15 cellular contexts compared by ENCODE assay signal in the genomic region with DNA sequence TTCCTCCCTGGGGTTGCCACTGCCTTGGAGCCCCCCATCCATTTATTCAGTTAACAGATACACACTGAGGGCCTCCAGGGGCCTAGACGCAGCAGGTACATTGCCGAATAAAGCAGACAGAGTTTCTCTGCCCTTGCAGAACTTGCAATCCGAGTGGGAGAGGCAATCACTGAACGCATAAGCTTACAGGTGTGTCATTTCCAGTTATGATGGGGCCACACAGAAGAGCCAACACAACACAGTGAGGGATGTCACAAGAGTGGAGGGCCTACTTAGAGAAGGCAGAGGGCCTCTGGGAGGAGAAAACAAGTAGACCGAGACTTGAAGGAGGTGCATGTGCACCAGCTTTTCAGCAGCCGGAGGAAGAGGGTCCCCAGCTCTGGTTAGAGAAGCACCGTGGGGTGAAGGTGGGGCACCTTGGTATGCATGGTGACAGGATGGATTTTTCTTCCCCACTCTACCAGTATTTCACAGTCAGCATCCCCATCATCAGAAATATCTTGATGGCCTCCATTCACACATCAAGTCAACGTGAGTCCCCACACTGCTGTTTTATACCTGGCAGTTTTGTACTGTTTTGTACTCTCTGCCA.
DNase-seq lines count a peak whose midpoint lies in the region; ATAC-seq and TF ChIP-seq lines count a peak whose summit lies in the region.
"Had no signal": no experiment of that assay in that cellular context is flagged by ENCODE, and none has a peak within 500 bp of the region (broad histone marks: within the 10 kb centered on the region; RNA-seq: fewer than 3 reads in every experiment).

No MANE protein-coding gene starts in this region.

- in situ Hi-C loops in GM13977 (cut with MboI; ENCODE audit: low pct_unique_long_range_greater_than_20kb, low sequenced_read_pairs, unreplicated experiment): no loop called here
- in situ Hi-C loops in gastrocnemius medialis (cut with MboI; ENCODE audit: low sequenced_read_pairs in 4 of 4): no loop called here

- H3K27me3 Mint-ChIP-seq in activated naive CD8-positive, alpha-beta T cell treated with anti-CD3 and anti-CD28 coated beads, Interleukin-2, amount 10 ng/mL, durations not matched to agents 7 days and 5 days: peaks cover 4% of the 10 kb centered on the region
- H3K27me3 Mint-ChIP-seq in CD4-positive, alpha-beta memory T cell: no peaks in the 10 kb centered on the region

- no peaks in the 10 kb centered on the region for H3K9me3 Mint-ChIP-seq in activated naive CD8-positive, alpha-beta T cell treated with anti-CD3 and anti-CD28 coated beads, Interleukin-2, amount 10 ng/mL, durations not matched to agents 7 days and 5 days
- H3K9me3 Mint-ChIP-seq in CD4-positive, alpha-beta memory T cell: no peaks in the 10 kb centered on the region
- H3K9me3 Mint-ChIP-seq: mesothelial cell of epicardium had no signal

- H3K4me2 ChIP-seq in BLaER1: peak overlapping the region; percentile 71
- H3K4me2 ChIP-seq: PC-9 had no signal

- H3K9me3 ChIP-seq in BLaER1 (no peaks in the 10 kb centered on the region), gastrocnemius medialis (no peaks in the 10 kb centered on the region)
- H3K9me3 ChIP-seq in CD4-positive, alpha-beta memory T cell (ENCODE audit: control insufficient read depth in 1 of 2, low read length in 2 of 2): no peaks in the 10 kb centered on the region
- H3K9me3 ChIP-seq: neutrophil had no signal

- H3K4me3 Mint-ChIP-seq in activated naive CD8-positive, alpha-beta T cell treated with anti-CD3 and anti-CD28 coated beads, Interleukin-2, amount 10 ng/mL, durations not matched to agents 7 days and 5 days: no peak overlapping the region
- H3K4me3 Mint-ChIP-seq in CD4-positive, alpha-beta memory T cell: no peak overlapping the region
- H3K4me3 Mint-ChIP-seq: mesothelial cell of epicardium had no signal

- H3K27ac Mint-ChIP-seq in activated naive CD8-positive, alpha-beta T cell treated with anti-CD3 and anti-CD28 coated beads, Interleukin-2, amount 10 ng/mL, durations not matched to agents 7 days and 5 days: no peak overlapping the region
- no peak overlapping the region for H3K27ac Mint-ChIP-seq in CD4-positive, alpha-beta memory T cell
- H3K27ac Mint-ChIP-seq: mesothelial cell of epicardium had no signal

- H3K9ac ChIP-seq in BLaER1: no peak overlapping the region

- POLR2A ChIA-PET in activated naive CD8-positive, alpha-beta T cell treated with anti-CD3 and anti-CD28 coated beads, Interleukin-2, amount 10 ng/mL, durations not matched to agents 7 days and 5 days (lab: Charles Lee): no interaction called here
- POLR2A ChIA-PET in CD4-positive, alpha-beta memory T cell (lab: Charles Lee; ENCODE audit: partially characterized antibody): no interaction called here

- ATAC-seq in activated naive CD8-positive, alpha-beta T cell treated with anti-CD3 and anti-CD28 coated beads, Interleukin-2, amount 10 ng/mL, durations not matched to agents 7 days and 5 days (ENCODE audit: low read depth): no peak
- ATAC-seq in gastrocnemius medialis (no peak), HG02759 (IDR thresholded peaks at IDR 0.05; ENCODE audit: unreplicated experiment) (no peak), GM18861 (IDR thresholded peaks at IDR 0.05; ENCODE audit: unreplicated experiment) (no peak)

- intact Hi-C loops in gastrocnemius medialis (cut with DNase I; ENCODE audit: low total_unique reads): loop anchor here (2.0 to 10.0 kb wide), 2 partner anchors 33 to 685 kb away; partner anchors contain the start of gene C18orf32
- intact Hi-C loops in CD4-positive, alpha-beta memory T cell (cut with micrococcal nuclease): no loop called here

- H3K36me3 ChIP-seq in BLaER1 (peaks cover 17% of the 10 kb centered on the region), gastrocnemius medialis (no peaks in the 10 kb centered on the region)
- H3K36me3 ChIP-seq in CD4-positive, alpha-beta memory T cell (ENCODE audit: insufficient read depth, low read length): no peaks in the 10 kb centered on the region
- H3K36me3 ChIP-seq: neutrophil had no signal

- peak overlapping the region; percentile 80; the same call in 1 of the 2 replicates for H3K27ac ChIP-seq in BLaER1
- peak overlapping the region in 3 of 4 donors; percentile 55 to 91 (median 79) for H3K27ac ChIP-seq in gastrocnemius medialis
- H3K27ac ChIP-seq in CD4-positive, alpha-beta memory T cell (ENCODE audit: low read depth, low read length): no peak overlapping the region
- H3K27ac ChIP-seq: neutrophil, PC-9 had no signal

- H3K4me1 Mint-ChIP-seq in activated naive CD8-positive, alpha-beta T cell treated with anti-CD3 and anti-CD28 coated beads, Interleukin-2, amount 10 ng/mL, durations not matched to agents 7 days and 5 days: peaks cover 13% of the 10 kb centered on the region
- peaks cover 7 to 34% (median 19%) of the 10 kb centered on the region in 4 donors for H3K4me1 Mint-ChIP-seq in CD4-positive, alpha-beta memory T cell

- H3K36me3 Mint-ChIP-seq in activated naive CD8-positive, alpha-beta T cell treated with anti-CD3 and anti-CD28 coated beads, Interleukin-2, amount 10 ng/mL, durations not matched to agents 7 days and 5 days: peaks cover 2% of the 10 kb centered on the region
- H3K36me3 Mint-ChIP-seq in CD4-positive, alpha-beta memory T cell: no peaks in the 10 kb centered on the region

- no peaks in the 10 kb centered on the region for H4K20me1 ChIP-seq in BLaER1

- TF ChIP-seq CTCF in GM13977 (IDR thresholded peaks at IDR 0.05; ENCODE audit: extremely low read depth, insufficient read depth, missing control alignments) (peak; percentile 34), gastrocnemius medialis (IDR thresholded peaks at IDR 0.05 in 4 of 5, conservative IDR thresholded peaks at IDR 0.05 in 1 of 5) (no peak)

- CTCF ChIA-PET in CD4-positive, alpha-beta memory T cell (lab: Charles Lee; ENCODE audit: partially characterized antibody): no interaction called here

- no peak overlapping the region for H3K4me3 ChIP-seq in BLaER1
- H3K4me3 ChIP-seq in gastrocnemius medialis: no peak overlapping the region
- H3K4me3 ChIP-seq in CD4-positive, alpha-beta memory T cell (ENCODE audit: low read length in 2 of 2): no peak overlapping the region
- H3K4me3 ChIP-seq: PC-9 had no signal

- DNase-seq in GM13977 (ENCODE audit: low spot score): no peak
- peak; percentile 15 for DNase-seq in activated naive CD8-positive, alpha-beta T cell treated with anti-CD3 and anti-CD28 coated beads, Interleukin-2, amount 10 ng/mL, durations not matched to agents 7 days and 5 days
- peak in 1 of 2 donors; percentile 13 for DNase-seq in gastrocnemius medialis
- no peak for DNase-seq in CD4-positive, alpha-beta memory T cell
- DNase-seq: C1 segment of cervical spinal cord, DMS79, NCI-H1930, NCI-H526 treated with DMSO at 0.1 percent for 48 hours, PC-9, SW 1271 had no signal

- TF ChIP-seq POLR2A in gastrocnemius medialis (IDR thresholded peaks at IDR 0.05): no peak

- peaks cover 58% of the 10 kb centered on the region for H3K4me1 ChIP-seq in BLaER1
- peaks cover 42 to 48% of the 10 kb centered on the region in 2 donors for H3K4me1 ChIP-seq in gastrocnemius medialis
- peaks cover 29% of the 10 kb centered on the region for H3K4me1 ChIP-seq in CD4-positive, alpha-beta memory T cell (ENCODE audit: insufficient read depth, low read length)

- H3K27me3 ChIP-seq in BLaER1 (no peaks in the 10 kb centered on the region), gastrocnemius medialis (no peaks in the 10 kb centered on the region)
- H3K27me3 ChIP-seq in CD4-positive, alpha-beta memory T cell (ENCODE audit: insufficient read depth, low read length): no peaks in the 10 kb centered on the region
- H3K27me3 ChIP-seq: neutrophil had no signal
